In the genomic region with DNA sequence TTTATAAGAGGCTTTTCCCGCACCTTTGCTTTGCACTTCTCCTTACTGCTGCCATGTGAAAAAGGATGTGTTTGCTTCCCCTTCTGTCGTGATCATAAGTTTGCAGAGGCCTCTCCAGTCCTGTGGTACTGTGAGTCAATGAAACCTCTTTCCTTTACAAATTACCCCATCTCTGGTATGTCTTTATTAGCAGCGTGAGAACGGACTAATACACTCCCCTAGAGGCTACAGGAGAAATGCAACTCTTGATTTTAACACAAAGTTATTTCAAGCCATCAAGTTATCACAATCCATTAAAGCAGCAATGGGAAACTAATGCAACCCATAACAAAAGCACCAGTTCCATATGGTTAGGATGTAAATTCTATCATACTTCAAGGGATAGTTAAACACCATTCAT, we compare ENCODE assay signal across 15 cellular contexts.
"Had no signal": no experiment of that assay in that cellular context is flagged by ENCODE, and none has a peak within 500 bp of the region (broad histone marks: within the 10 kb centered on the region; RNA-seq: fewer than 3 reads in every experiment).

No MANE protein-coding gene starts in this region.

- H3K4me1 ChIP-seq: breast epithelium, tibial nerve, uterus had no signal

- H3K36me3 ChIP-seq: breast epithelium, tibial nerve, uterus had no signal

- H3K4me3 ChIP-seq: breast epithelium, tibial nerve, uterus had no signal

- ATAC-seq: right cardiac atrium, WTC11 had no signal

- H3K9me3 ChIP-seq: uterus had no signal

- H3K27me3 ChIP-seq: breast epithelium, tibial nerve, uterus had no signal

- DNase-seq: activated CD4-positive, alpha-beta T cell treated with anti-CD3 and anti-CD28 coated beads, Interleukin-2, amount 10 ng/mL, durations not matched to agents 7 days and 5 days; activated naive CD8-positive, alpha-beta T cell treated with anti-CD3 and anti-CD28 coated beads, Interleukin-2, amount 10 ng/mL, durations not matched to agents 7 days and 5 days; anterior cingulate cortex; cerebellar nuclear complex; effector CD8-positive, alpha-beta T cell; foreskin fibroblast; nephron progenitor cell; right cardiac atrium; small intestine; stimulated activated CD4-positive, alpha-beta T cell treated with anti-CD3 and anti-CD28 coated beads, Interleukin-4, amount 100 ng/mL, for 24 hours; stimulated activated naive CD4-positive, alpha-beta T cell; uterus had no signal

- H3K27ac ChIP-seq: breast epithelium, tibial nerve, uterus had no signal
